9 cellular contexts compared by ENCODE assay signal in genomic region chr3:98556164-98557130, GRCh38. TPM values are rescaled to one million over a fixed set of nuclear protein-coding genes. Genes with fewer than 3 reads are reported as not detected.
DNase-seq lines count a peak whose midpoint lies in the region; ATAC-seq, FAIRE-seq and TF ChIP-seq lines count a peak whose summit lies in the region.
"Had no signal": no experiment of that assay in that cellular context is flagged by ENCODE, and none has a peak within 500 bp of the region (broad histone marks: within the 10 kb centered on the region; RNA-seq: fewer than 3 reads in every experiment).

No MANE protein-coding gene starts in this region.

- H3K27ac ChIP-seq in right atrium auricular region, result no peak overlapping the region

- H3K4me3 Mint-ChIP-seq in activated CD4-positive, alpha-beta T cell treated with anti-CD3 and anti-CD28 coated beads, Interleukin-2, amount 10 ng/mL, durations not matched to agents 7 days and 5 days, result peak overlapping the region; percentile 72
- H3K4me3 Mint-ChIP-seq in natural killer cell treated with Interleukin-12 subunit alpha and Interleukin-12 subunit beta and Interleukin-15 and Interleukin-18, amount 100 ng/mL, for 72 hours, result peak overlapping the region; percentile 90

- no peaks in the 10 kb centered on the region for H3K4me1 ChIP-seq in right atrium auricular region

- H3K4me3 ChIP-seq in right atrium auricular region, result no peak overlapping the region
- H3K4me3 ChIP-seq in lower leg skin (ENCODE audit: low read depth, poor library complexity, severe bottlenecking), result no peak overlapping the region

- no peak for TF ChIP-seq CTCF in right atrium auricular region (IDR thresholded peaks at IDR 0.05)
- TF ChIP-seq CTCF in lower leg skin (IDR thresholded peaks at IDR 0.05), result no peak

- 72 to 73% methylated on average over 7 of the region's 7 CpGs for WGBS in lower leg skin, 2 donors

- no peaks in the 10 kb centered on the region for H3K27me3 ChIP-seq in right atrium auricular region

- ATAC-seq in HG03135 (IDR thresholded peaks at IDR 0.05; ENCODE audit: unreplicated experiment), result peak; percentile 77
- ATAC-seq in natural killer cell treated with Interleukin-12 subunit alpha and Interleukin-12 subunit beta and Interleukin-15 and Interleukin-18, amount 100 ng/mL, for 72 hours, result peak; percentile 86 to 90

- DNase-seq in GM19239 (ENCODE audit: insufficient read length, low spot score), result no peak
- peak; percentile 90 for DNase-seq in activated CD4-positive, alpha-beta T cell treated with anti-CD3 and anti-CD28 coated beads, Interleukin-2, amount 10 ng/mL, durations not matched to agents 7 days and 5 days
- DNase-seq in natural killer cell treated with Interleukin-12 subunit alpha and Interleukin-12 subunit beta and Interleukin-15 and Interleukin-18, amount 100 ng/mL, for 72 hours (ENCODE audit: low spot score), result peak; percentile 80
- no peak for DNase-seq in HTR-8/SVneo (ENCODE audit: insufficient read length, low spot score)
- DNase-seq in right atrium auricular region (ENCODE audit: low spot score), result no peak
- DNase-seq in lower leg skin (ENCODE audit: low spot score in 2 of 2), result no peak
- DNase-seq in glomerular visceral epithelial cell (ENCODE audit: extremely low spot score), result no peak

- FAIRE-seq in GM19239 (lab: Jason Lieb, UNC), result peak; percentile 100
- FAIRE-seq in HTR-8/SVneo (lab: Jason Lieb, UNC), result no peak

- peaks cover 87% of the 10 kb centered on the region for H3K4me1 Mint-ChIP-seq in activated CD4-positive, alpha-beta T cell treated with anti-CD3 and anti-CD28 coated beads, Interleukin-2, amount 10 ng/mL, durations not matched to agents 7 days and 5 days
- peaks cover 74 to 83% of the 10 kb centered on the region in 2 donors for H3K4me1 Mint-ChIP-seq in natural killer cell treated with Interleukin-12 subunit alpha and Interleukin-12 subunit beta and Interleukin-15 and Interleukin-18, amount 100 ng/mL, for 72 hours (ENCODE audit: low read depth in 2 of 2)

- peak overlapping the region; percentile 96 for H3K27ac Mint-ChIP-seq in activated CD4-positive, alpha-beta T cell treated with anti-CD3 and anti-CD28 coated beads, Interleukin-2, amount 10 ng/mL, durations not matched to agents 7 days and 5 days
- peak overlapping the region; percentile 98 to 100 for H3K27ac Mint-ChIP-seq in natural killer cell treated with Interleukin-12 subunit alpha and Interleukin-12 subunit beta and Interleukin-15 and Interleukin-18, amount 100 ng/mL, for 72 hours

- H3K9me3 Mint-ChIP-seq in activated CD4-positive, alpha-beta T cell treated with anti-CD3 and anti-CD28 coated beads, Interleukin-2, amount 10 ng/mL, durations not matched to agents 7 days and 5 days, result peaks cover 6% of the 10 kb centered on the region
- no peaks in the 10 kb centered on the region for H3K9me3 Mint-ChIP-seq in natural killer cell treated with Interleukin-12 subunit alpha and Interleukin-12 subunit beta and Interleukin-15 and Interleukin-18, amount 100 ng/mL, for 72 hours

- no peaks in the 10 kb centered on the region for H3K36me3 ChIP-seq in right atrium auricular region

- POLR2A ChIA-PET in activated CD4-positive, alpha-beta T cell treated with anti-CD3 and anti-CD28 coated beads, Interleukin-2, amount 10 ng/mL, durations not matched to agents 7 days and 5 days (lab: Charles Lee), result interaction anchor here (0.5 to 3.4 kb wide), 5 partner anchors 9 to 34 kb away, joined by 3 to 19 read pairs (median 4); partner anchors contain the start of gene CLDND1

- intact Hi-C loops in lower leg skin (cut with DNase I; ENCODE audit: low total_unique reads), result no loop called here

- no peaks in the 10 kb centered on the region for H3K27me3 Mint-ChIP-seq in activated CD4-positive, alpha-beta T cell treated with anti-CD3 and anti-CD28 coated beads, Interleukin-2, amount 10 ng/mL, durations not matched to agents 7 days and 5 days
- H3K27me3 Mint-ChIP-seq in natural killer cell treated with Interleukin-12 subunit alpha and Interleukin-12 subunit beta and Interleukin-15 and Interleukin-18, amount 100 ng/mL, for 72 hours, result no peaks in the 10 kb centered on the region

- no peak for TF ChIP-seq POLR2A in lower leg skin (IDR thresholded peaks at IDR 0.05)

- CTCF ChIA-PET in activated CD4-positive, alpha-beta T cell treated with anti-CD3 and anti-CD28 coated beads, Interleukin-2, amount 10 ng/mL, durations not matched to agents 7 days and 5 days (lab: Charles Lee), result interaction anchor here (1.2 to 3.5 kb wide), 4 partner anchors 9 to 20 kb away, joined by 3 to 10 read pairs (median 4); no protein-coding TSS in a partner anchor

- no peaks in the 10 kb centered on the region for H3K9me3 ChIP-seq in right atrium auricular region

- H3K36me3 Mint-ChIP-seq in activated CD4-positive, alpha-beta T cell treated with anti-CD3 and anti-CD28 coated beads, Interleukin-2, amount 10 ng/mL, durations not matched to agents 7 days and 5 days (ENCODE audit: low read depth), result peaks cover 45% of the 10 kb centered on the region
- peaks cover 25% of the 10 kb centered on the region for H3K36me3 Mint-ChIP-seq in natural killer cell treated with Interleukin-12 subunit alpha and Interleukin-12 subunit beta and Interleukin-15 and Interleukin-18, amount 100 ng/mL, for 72 hours

RNA-seq across cellular contexts. Expression of gene GPR15, which starts 24.7 kb away (rescaled TPM):
- total RNA-seq in activated CD4-positive, alpha-beta T cell treated with anti-CD3 and anti-CD28 coated beads, Interleukin-2, amount 10 ng/mL, durations not matched to agents 7 days and 5 days, result 10 to 100 TPM; 31.0 to 35.0 TPM
- total RNA-seq in natural killer cell treated with Interleukin-12 subunit alpha and Interleukin-12 subunit beta and Interleukin-15 and Interleukin-18, amount 100 ng/mL, for 72 hours, result 10 to 100 TPM in 1 of 2 donors, 1 to 10 TPM in 1; 1.4 to 13.2 TPM
- total RNA-seq in right atrium auricular region (not detected), lower leg skin (not detected)

RNA-seq across cellular contexts. Expression of gene CLDND1, which starts 33.7 kb away (rescaled TPM):
- total RNA-seq in activated CD4-positive, alpha-beta T cell treated with anti-CD3 and anti-CD28 coated beads, Interleukin-2, amount 10 ng/mL, durations not matched to agents 7 days and 5 days, result 100 to 1,000 TPM; 399 to 432 TPM
- 100 to 1,000 TPM; 352 to 548 TPM for total RNA-seq in natural killer cell treated with Interleukin-12 subunit alpha and Interleukin-12 subunit beta and Interleukin-15 and Interleukin-18, amount 100 ng/mL, for 72 hours
- total RNA-seq in right atrium auricular region (100 to 1,000 TPM; 138 to 152 TPM), lower leg skin (100 to 1,000 TPM; 118 to 323 (median 215) TPM)

RNA-seq across cellular contexts. Expression of gene CPOX, which starts 37.0 kb away (rescaled TPM):
- total RNA-seq in activated CD4-positive, alpha-beta T cell treated with anti-CD3 and anti-CD28 coated beads, Interleukin-2, amount 10 ng/mL, durations not matched to agents 7 days and 5 days, result 10 to 100 TPM; 60.4 to 66.3 TPM
- 10 to 100 TPM; 35.7 to 84.3 TPM for total RNA-seq in natural killer cell treated with Interleukin-12 subunit alpha and Interleukin-12 subunit beta and Interleukin-15 and Interleukin-18, amount 100 ng/mL, for 72 hours
- 1 to 10 TPM; 7.8 to 9.1 TPM for total RNA-seq in right atrium auricular region
- 10 to 100 TPM; 21.8 to 28.6 (median 25.0) TPM for total RNA-seq in lower leg skin

RNA-seq across cellular contexts. Expression of gene OR5K2, which starts 59.0 kb away (rescaled TPM):
- not detected for total RNA-seq in activated CD4-positive, alpha-beta T cell treated with anti-CD3 and anti-CD28 coated beads, Interleukin-2, amount 10 ng/mL, durations not matched to agents 7 days and 5 days
- total RNA-seq in natural killer cell treated with Interleukin-12 subunit alpha and Interleukin-12 subunit beta and Interleukin-15 and Interleukin-18, amount 100 ng/mL, for 72 hours, result not detected
- total RNA-seq in right atrium auricular region (not detected), lower leg skin (not detected)
- total RNA-seq: T-helper 2 cell treated with Interferon-gamma antibody and Interleukin-4, amounts not matched to agents 100 ng/mL and 5 ng/mL, for 36 hours had no signal

Comparison
In these comparisons a context has a peak if more than half of its experiments do, and no peak if none do; other contexts are left out.
1. DNase-seq: peak in activated CD4-positive, alpha-beta T cell treated with anti-CD3 and anti-CD28 coated beads, Interleukin-2, amount 10 ng/mL, durations not matched to agents 7 days and 5 days (single experiment) and natural killer cell treated with Interleukin-12 subunit alpha and Interleukin-12 subunit beta and Interleukin-15 and Interleukin-18, amount 100 ng/mL, for 72 hours (single experiment); none in GM19239 (single experiment), HTR-8/SVneo (single experiment), right atrium auricular region (single experiment), lower leg skin (0 of 2) and glomerular visceral epithelial cell (single experiment).